ENCODE assay signal across 1 cellular context in the genomic region with DNA sequence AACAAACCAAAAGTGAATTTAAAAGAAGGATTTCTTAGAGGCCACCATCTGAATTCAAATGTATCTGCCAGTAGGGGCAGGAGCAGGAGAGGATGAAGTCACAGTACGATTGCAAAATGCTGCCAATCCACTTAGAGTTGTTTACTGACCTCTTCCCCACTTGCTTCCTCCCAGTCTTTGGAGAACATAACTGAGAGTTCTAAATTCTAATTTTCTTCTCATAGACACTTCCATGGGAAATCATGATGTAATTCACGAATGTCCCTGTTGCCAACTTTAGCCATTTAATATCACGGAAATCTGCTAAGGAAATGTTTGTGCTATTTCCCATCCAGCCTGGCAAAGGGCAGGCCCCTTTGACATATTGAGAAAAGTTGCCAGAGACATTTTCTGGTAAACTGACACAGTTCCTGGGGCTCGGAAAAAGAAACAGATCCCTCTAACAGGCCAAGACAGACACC.
TF ChIP-seq lines count a peak whose summit lies in the region.

No MANE protein-coding gene starts in this region.

TF ChIP-seq in GM23338, 12 proteins besides CTCF, POLR2A, EP300 and RAD21 (continued from another document):
- TF ChIP-seq, protein P1, sequence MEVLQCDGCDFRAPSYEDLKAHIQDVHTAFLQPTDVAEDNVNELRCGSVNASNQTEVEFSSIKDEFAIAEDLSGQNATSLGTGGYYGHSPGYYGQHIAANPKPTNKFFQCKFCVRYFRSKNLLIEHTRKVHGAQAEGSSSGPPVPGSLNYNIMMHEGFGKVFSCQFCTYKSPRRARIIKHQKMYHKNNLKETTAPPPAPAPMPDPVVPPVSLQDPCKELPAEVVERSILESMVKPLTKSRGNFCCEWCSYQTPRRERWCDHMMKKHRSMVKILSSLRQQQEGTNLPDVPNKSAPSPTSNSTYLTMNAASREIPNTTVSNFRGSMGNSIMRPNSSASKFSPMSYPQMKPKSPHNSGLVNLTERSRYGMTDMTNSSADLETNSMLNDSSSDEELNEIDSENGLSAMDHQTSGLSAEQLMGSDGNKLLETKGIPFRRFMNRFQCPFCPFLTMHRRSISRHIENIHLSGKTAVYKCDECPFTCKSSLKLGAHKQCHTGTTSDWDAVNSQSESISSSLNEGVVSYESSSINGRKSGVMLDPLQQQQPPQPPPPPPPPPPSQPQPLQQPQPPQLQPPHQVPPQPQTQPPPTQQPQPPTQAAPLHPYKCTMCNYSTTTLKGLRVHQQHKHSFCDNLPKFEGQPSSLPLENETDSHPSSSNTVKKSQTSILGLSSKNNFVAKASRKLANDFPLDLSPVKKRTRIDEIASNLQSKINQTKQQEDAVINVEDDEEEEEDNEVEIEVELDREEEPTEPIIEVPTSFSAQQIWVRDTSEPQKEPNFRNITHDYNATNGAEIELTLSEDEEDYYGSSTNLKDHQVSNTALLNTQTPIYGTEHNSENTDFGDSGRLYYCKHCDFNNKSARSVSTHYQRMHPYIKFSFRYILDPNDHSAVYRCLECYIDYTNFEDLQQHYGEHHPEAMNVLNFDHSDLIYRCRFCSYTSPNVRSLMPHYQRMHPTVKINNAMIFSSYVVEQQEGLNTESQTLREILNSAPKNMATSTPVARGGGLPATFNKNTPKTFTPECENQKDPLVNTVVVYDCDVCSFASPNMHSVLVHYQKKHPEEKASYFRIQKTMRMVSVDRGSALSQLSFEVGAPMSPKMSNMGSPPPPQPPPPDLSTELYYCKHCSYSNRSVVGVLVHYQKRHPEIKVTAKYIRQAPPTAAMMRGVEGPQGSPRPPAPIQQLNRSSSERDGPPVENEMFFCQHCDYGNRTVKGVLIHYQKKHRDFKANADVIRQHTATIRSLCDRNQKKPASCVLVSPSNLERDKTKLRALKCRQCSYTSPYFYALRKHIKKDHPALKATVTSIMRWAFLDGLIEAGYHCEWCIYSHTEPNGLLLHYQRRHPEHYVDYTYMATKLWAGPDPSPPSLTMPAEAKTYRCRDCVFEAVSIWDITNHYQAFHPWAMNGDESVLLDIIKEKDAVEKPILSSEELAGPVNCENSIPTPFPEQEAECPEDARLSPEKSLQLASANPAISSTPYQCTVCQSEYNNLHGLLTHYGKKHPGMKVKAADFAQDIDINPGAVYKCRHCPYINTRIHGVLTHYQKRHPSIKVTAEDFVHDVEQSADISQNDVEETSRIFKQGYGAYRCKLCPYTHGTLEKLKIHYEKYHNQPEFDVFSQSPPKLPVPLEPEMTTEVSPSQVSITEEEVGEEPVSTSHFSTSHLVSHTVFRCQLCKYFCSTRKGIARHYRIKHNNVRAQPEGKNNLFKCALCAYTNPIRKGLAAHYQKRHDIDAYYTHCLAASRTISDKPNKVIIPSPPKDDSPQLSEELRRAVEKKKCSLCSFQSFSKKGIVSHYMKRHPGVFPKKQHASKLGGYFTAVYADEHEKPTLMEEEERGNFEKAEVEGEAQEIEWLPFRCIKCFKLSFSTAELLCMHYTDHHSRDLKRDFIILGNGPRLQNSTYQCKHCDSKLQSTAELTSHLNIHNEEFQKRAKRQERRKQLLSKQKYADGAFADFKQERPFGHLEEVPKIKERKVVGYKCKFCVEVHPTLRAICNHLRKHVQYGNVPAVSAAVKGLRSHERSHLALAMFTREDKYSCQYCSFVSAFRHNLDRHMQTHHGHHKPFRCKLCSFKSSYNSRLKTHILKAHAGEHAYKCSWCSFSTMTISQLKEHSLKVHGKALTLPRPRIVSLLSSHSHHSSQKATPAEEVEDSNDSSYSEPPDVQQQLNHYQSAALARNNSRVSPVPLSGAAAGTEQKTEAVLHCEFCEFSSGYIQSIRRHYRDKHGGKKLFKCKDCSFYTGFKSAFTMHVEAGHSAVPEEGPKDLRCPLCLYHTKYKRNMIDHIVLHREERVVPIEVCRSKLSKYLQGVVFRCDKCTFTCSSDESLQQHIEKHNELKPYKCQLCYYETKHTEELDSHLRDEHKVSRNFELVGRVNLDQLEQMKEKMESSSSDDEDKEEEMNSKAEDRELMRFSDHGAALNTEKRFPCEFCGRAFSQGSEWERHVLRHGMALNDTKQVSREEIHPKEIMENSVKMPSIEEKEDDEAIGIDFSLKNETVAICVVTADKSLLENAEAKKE (CRISPR knock-in tag; IDR thresholded peaks at IDR 0.05): no peak
- TF ChIP-seq CREB1 (CRISPR knock-in tag; IDR thresholded peaks at IDR 0.05; ENCODE audit: low read depth) (no peak), POLR2AphosphoS5 (IDR thresholded peaks at IDR 0.05; ENCODE audit: low read depth) (no peak), EZH2phosphoT487 (IDR thresholded peaks at IDR 0.05; ENCODE audit: unreplicated experiment) (no peak)
- TF ChIP-seq, protein P2, sequence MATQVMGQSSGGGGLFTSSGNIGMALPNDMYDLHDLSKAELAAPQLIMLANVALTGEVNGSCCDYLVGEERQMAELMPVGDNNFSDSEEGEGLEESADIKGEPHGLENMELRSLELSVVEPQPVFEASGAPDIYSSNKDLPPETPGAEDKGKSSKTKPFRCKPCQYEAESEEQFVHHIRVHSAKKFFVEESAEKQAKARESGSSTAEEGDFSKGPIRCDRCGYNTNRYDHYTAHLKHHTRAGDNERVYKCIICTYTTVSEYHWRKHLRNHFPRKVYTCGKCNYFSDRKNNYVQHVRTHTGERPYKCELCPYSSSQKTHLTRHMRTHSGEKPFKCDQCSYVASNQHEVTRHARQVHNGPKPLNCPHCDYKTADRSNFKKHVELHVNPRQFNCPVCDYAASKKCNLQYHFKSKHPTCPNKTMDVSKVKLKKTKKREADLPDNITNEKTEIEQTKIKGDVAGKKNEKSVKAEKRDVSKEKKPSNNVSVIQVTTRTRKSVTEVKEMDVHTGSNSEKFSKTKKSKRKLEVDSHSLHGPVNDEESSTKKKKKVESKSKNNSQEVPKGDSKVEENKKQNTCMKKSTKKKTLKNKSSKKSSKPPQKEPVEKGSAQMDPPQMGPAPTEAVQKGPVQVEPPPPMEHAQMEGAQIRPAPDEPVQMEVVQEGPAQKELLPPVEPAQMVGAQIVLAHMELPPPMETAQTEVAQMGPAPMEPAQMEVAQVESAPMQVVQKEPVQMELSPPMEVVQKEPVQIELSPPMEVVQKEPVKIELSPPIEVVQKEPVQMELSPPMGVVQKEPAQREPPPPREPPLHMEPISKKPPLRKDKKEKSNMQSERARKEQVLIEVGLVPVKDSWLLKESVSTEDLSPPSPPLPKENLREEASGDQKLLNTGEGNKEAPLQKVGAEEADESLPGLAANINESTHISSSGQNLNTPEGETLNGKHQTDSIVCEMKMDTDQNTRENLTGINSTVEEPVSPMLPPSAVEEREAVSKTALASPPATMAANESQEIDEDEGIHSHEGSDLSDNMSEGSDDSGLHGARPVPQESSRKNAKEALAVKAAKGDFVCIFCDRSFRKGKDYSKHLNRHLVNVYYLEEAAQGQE (IDR thresholded peaks at IDR 0.05; ENCODE audit: unreplicated experiment): no peak
- TF ChIP-seq, protein P3, sequence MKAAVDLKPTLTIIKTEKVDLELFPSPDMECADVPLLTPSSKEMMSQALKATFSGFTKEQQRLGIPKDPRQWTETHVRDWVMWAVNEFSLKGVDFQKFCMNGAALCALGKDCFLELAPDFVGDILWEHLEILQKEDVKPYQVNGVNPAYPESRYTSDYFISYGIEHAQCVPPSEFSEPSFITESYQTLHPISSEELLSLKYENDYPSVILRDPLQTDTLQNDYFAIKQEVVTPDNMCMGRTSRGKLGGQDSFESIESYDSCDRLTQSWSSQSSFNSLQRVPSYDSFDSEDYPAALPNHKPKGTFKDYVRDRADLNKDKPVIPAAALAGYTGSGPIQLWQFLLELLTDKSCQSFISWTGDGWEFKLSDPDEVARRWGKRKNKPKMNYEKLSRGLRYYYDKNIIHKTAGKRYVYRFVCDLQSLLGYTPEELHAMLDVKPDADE (IDR thresholded peaks at IDR 0.05): no peak
